Comparison of ENCODE assay signal across 17 cellular contexts in genomic region chr4:142377345-142378091, GRCh38.
DNase-seq lines count a peak whose midpoint lies in the region; ATAC-seq and TF ChIP-seq lines count a peak whose summit lies in the region.
"Had no signal": no experiment of that assay in that cellular context is flagged by ENCODE, and none has a peak within 500 bp of the region (broad histone marks: within the 10 kb centered on the region; RNA-seq: fewer than 3 reads in every experiment).

No MANE protein-coding gene starts in this region.

- intact Hi-C loops in natural killer cell (cut with micrococcal nuclease), result no loop called here
- intact Hi-C loops in spleen (cut with DNase I; ENCODE audit: low total_unique reads), result no loop called here
- intact Hi-C loops in prostate gland (cut with DNase I), result no loop called here

- TF ChIP-seq CTCF in natural killer cell (IDR thresholded peaks at IDR 0.05) (no peak), spleen (IDR thresholded peaks at IDR 0.05 in 8 of 11, conservative IDR thresholded peaks at IDR 0.05 in 3 of 11) (no peak), prostate gland (IDR thresholded peaks at IDR 0.05) (no peak)

- H3K4me1 ChIP-seq in effector memory CD4-positive, alpha-beta T cell (ENCODE audit: control insufficient read depth, insufficient read depth, low read length, poor library complexity, severe bottlenecking), result peaks cover 35% of the 10 kb centered on the region
- peaks cover 0 to 25% (median 10%) of the 10 kb centered on the region in 6 donors for H3K4me1 ChIP-seq in spleen
- H3K4me1 ChIP-seq in prostate gland (replicated peaks), result no peaks in the 10 kb centered on the region
- H3K4me1 ChIP-seq: BE2C had no signal

- WGBS in spleen, 5 donors, result 67 to 79% (median 76%) methylated on average over 3 of the region's 3 CpGs
- WGBS in prostate gland, result 91% methylated on average over 3 of the region's 3 CpGs

- POLR2A ChIA-PET in T-cell (lab: Charles Lee), result interaction anchor here in 1 of 2 donors (0.5 kb wide), 1 partner anchor 10 kb away, joined by 4 read pairs; no protein-coding TSS in a partner anchor

- H3K9me3 ChIP-seq in effector memory CD4-positive, alpha-beta T cell (ENCODE audit: control insufficient read depth, low read length), result no peaks in the 10 kb centered on the region
- no peaks in the 10 kb centered on the region for H3K9me3 ChIP-seq in spleen
- no peaks in the 10 kb centered on the region for H3K9me3 ChIP-seq in prostate gland
- H3K9me3 ChIP-seq: BE2C, stomach had no signal

- TF ChIP-seq POLR2A in spleen (IDR thresholded peaks at IDR 0.05) (no peak), prostate gland (IDR thresholded peaks at IDR 0.05) (no peak)

- CTCF ChIA-PET in T-cell (lab: Charles Lee), result interaction anchor here (0.6 to 1.0 kb wide), 3 partner anchors 11 to 29 kb away, joined by 3 to 5 read pairs (median 4); no protein-coding TSS in a partner anchor

- H3K36me3 Mint-ChIP-seq in natural killer cell treated with Interleukin-12 subunit alpha and Interleukin-12 subunit beta and Interleukin-15 and Interleukin-18, amount 100 ng/mL, for 72 hours, result no peaks in the 10 kb centered on the region
- no peaks in the 10 kb centered on the region for H3K36me3 Mint-ChIP-seq in natural killer cell
- H3K36me3 Mint-ChIP-seq in T-cell, result peaks cover 3% of the 10 kb centered on the region

- peaks cover 0 to 14% of the 10 kb centered on the region in 2 donors for H3K4me1 Mint-ChIP-seq in natural killer cell treated with Interleukin-12 subunit alpha and Interleukin-12 subunit beta and Interleukin-15 and Interleukin-18, amount 100 ng/mL, for 72 hours (ENCODE audit: low read depth in 2 of 2)
- H3K4me1 Mint-ChIP-seq in natural killer cell (no peaks in the 10 kb centered on the region), T-cell (peaks cover 73 to 87% (median 84%) of the 10 kb centered on the region in 3 donors)

- H3K27me3 ChIP-seq in effector memory CD4-positive, alpha-beta T cell (replicated peaks; ENCODE audit: control insufficient read depth, insufficient read depth, low read length, poor library complexity, severe bottlenecking), result no peaks in the 10 kb centered on the region
- H3K27me3 ChIP-seq in spleen (replicated peaks in 1 of 7), result no peaks in the 10 kb centered on the region
- no peaks in the 10 kb centered on the region for H3K27me3 ChIP-seq in prostate gland (replicated peaks; ENCODE audit: insufficient read depth)
- H3K27me3 ChIP-seq: BE2C, stomach had no signal

- peak overlapping the region; percentile 59 for H3K27ac ChIP-seq in effector memory CD4-positive, alpha-beta T cell (ENCODE audit: insufficient read depth, low read length, poor library complexity, severe bottlenecking)
- H3K27ac ChIP-seq in spleen (peak overlapping the region in 1 of 8 donors; percentile 33), prostate gland (no peak overlapping the region)
- H3K27ac ChIP-seq: KMS-11, RWPE1, stomach had no signal

- peak overlapping the region; percentile 32 for H3K4me3 Mint-ChIP-seq in natural killer cell treated with Interleukin-12 subunit alpha and Interleukin-12 subunit beta and Interleukin-15 and Interleukin-18, amount 100 ng/mL, for 72 hours
- no peak overlapping the region for H3K4me3 Mint-ChIP-seq in natural killer cell
- peak overlapping the region; percentile 53 to 81 (median 70) for H3K4me3 Mint-ChIP-seq in T-cell

- ATAC-seq in natural killer cell treated with Interleukin-12 subunit alpha and Interleukin-12 subunit beta and Interleukin-15 and Interleukin-18, amount 100 ng/mL, for 72 hours, result peak in 1 of 2 donors; percentile 82
- ATAC-seq in natural killer cell (no peak), T-cell (replicated peaks in 1 of 4) (peak; percentile 27 to 69 (median 43))

- no peak for DNase-seq in natural killer cell treated with Interleukin-12 subunit alpha and Interleukin-12 subunit beta and Interleukin-15 and Interleukin-18, amount 100 ng/mL, for 72 hours (ENCODE audit: low spot score)
- DNase-seq in natural killer cell, result no peak
- no peak for DNase-seq in T-cell
- no peak for DNase-seq in effector memory CD4-positive, alpha-beta T cell
- no peak for DNase-seq in spleen
- DNase-seq in prostate gland (ENCODE audit: low spot score), result no peak
- no peak for DNase-seq in ureter (ENCODE audit: low spot score)
- DNase-seq in stimulated activated naive CD4-positive, alpha-beta T cell (lab: John Stamatoyannopoulos, UW), result no peak
- DNase-seq: BE2C; foreskin fibroblast; NCI-H2029 treated with DMSO at 0.1 percent for 48 hours; NCI-H748 treated with DMSO at 0.1 percent for 48 hours; stimulated activated CD4-positive, alpha-beta T cell treated with anti-CD3 and anti-CD28 coated beads, Interleukin-4, amount 100 ng/mL, for 24 hours; stomach; T1000 had no signal

- peak overlapping the region; percentile 47 to 71 for H3K27ac Mint-ChIP-seq in natural killer cell treated with Interleukin-12 subunit alpha and Interleukin-12 subunit beta and Interleukin-15 and Interleukin-18, amount 100 ng/mL, for 72 hours
- no peak overlapping the region for H3K27ac Mint-ChIP-seq in natural killer cell
- peak overlapping the region; percentile 93 to 94 for H3K27ac Mint-ChIP-seq in T-cell

- H3K4me3 ChIP-seq in effector memory CD4-positive, alpha-beta T cell (ENCODE audit: insufficient read depth, low read depth, low read length, poor library complexity, severe bottlenecking), result peak overlapping the region; percentile 31
- no peak overlapping the region for H3K4me3 ChIP-seq in spleen
- H3K4me3 ChIP-seq in prostate gland, result no peak overlapping the region
- H3K4me3 ChIP-seq: stomach had no signal

- H3K27me3 Mint-ChIP-seq in natural killer cell treated with Interleukin-12 subunit alpha and Interleukin-12 subunit beta and Interleukin-15 and Interleukin-18, amount 100 ng/mL, for 72 hours, result no peaks in the 10 kb centered on the region
- H3K27me3 Mint-ChIP-seq in natural killer cell (ENCODE audit: low read depth in 2 of 2) (no peaks in the 10 kb centered on the region), T-cell (no peaks in the 10 kb centered on the region)

- H3K36me3 ChIP-seq in effector memory CD4-positive, alpha-beta T cell (ENCODE audit: control insufficient read depth, insufficient read depth, low read length), result peaks cover 6% of the 10 kb centered on the region
- H3K36me3 ChIP-seq in spleen (no peaks in the 10 kb centered on the region), prostate gland (no peaks in the 10 kb centered on the region)
- H3K36me3 ChIP-seq: BE2C, stomach had no signal

- H3K9me3 Mint-ChIP-seq in natural killer cell treated with Interleukin-12 subunit alpha and Interleukin-12 subunit beta and Interleukin-15 and Interleukin-18, amount 100 ng/mL, for 72 hours, result no peaks in the 10 kb centered on the region
- no peaks in the 10 kb centered on the region for H3K9me3 Mint-ChIP-seq in natural killer cell
- no peaks in the 10 kb centered on the region for H3K9me3 Mint-ChIP-seq in T-cell

Comparison
In these comparisons a context has a peak if more than half of its experiments do, and no peak if none do; other contexts are left out.
1. H3K27ac Mint-ChIP-seq: peak in natural killer cell treated with Interleukin-12 subunit alpha and Interleukin-12 subunit beta and Interleukin-15 and Interleukin-18, amount 100 ng/mL, for 72 hours (2 of 2) and T-cell (2 of 2); none in natural killer cell (0 of 2).
2. ATAC-seq: peak in T-cell (4 of 4); none in natural killer cell (0 of 3).